ENCODE assay signal across 4 cellular contexts in genomic region chr17:70045780-70046179, GRCh38. TPM values are rescaled to one million over a fixed set of nuclear protein-coding genes. Genes with fewer than 3 reads are reported as not detected.
"Had no signal": no experiment of that assay in that cellular context is flagged by ENCODE, and none has a peak within 500 bp of the region (broad histone marks: within the 10 kb centered on the region; RNA-seq: fewer than 3 reads in every experiment).

No MANE protein-coding gene starts in this region.

RNA-seq across cellular contexts. Expression of gene KCNJ16, which starts 29.2 kb away (rescaled TPM):
- total RNA-seq: GM23338, H1, H9, HT-29 had no signal
